In genomic region chr6:162999575-163000285, GRCh38 we compare ENCODE assay signal across 18 cellular contexts.
DNase-seq lines count a peak whose midpoint lies in the region; ATAC-seq and TF ChIP-seq lines count a peak whose summit lies in the region.
"Had no signal": no experiment of that assay in that cellular context is flagged by ENCODE, and none has a peak within 500 bp of the region (broad histone marks: within the 10 kb centered on the region; RNA-seq: fewer than 3 reads in every experiment).

No MANE protein-coding gene starts in this region.

- no peaks in the 10 kb centered on the region for H3K36me3 ChIP-seq in skeletal muscle satellite cell (ENCODE audit: insufficient read depth, low read length)
- H3K36me3 ChIP-seq: brain microvascular endothelial cell had no signal

- H3K27me3 ChIP-seq in skeletal muscle satellite cell (ENCODE audit: control insufficient read depth, insufficient read depth, low read length) = no peaks in the 10 kb centered on the region
- H3K27me3 ChIP-seq: brain microvascular endothelial cell, dorsolateral prefrontal cortex, testis had no signal

- ATAC-seq in SK-N-SH treated with all-trans-retinoic acid at 6 μM for 48 hours (peak; percentile 78), GM21576 (IDR thresholded peaks at IDR 0.05; ENCODE audit: unreplicated experiment) (no peak), HG02852 (IDR thresholded peaks at IDR 0.05; ENCODE audit: unreplicated experiment) (no peak)

- TF ChIP-seq CTCF in fibroblast of the aortic adventitia (IDR thresholded peaks at IDR 0.05; ENCODE audit: insufficient read depth, low read length) = no peak

- no peak overlapping the region for H3K9ac ChIP-seq in skeletal muscle satellite cell (ENCODE audit: low read depth, low read length)

- DNase-seq in GM04504 (ENCODE audit: low read depth) (peak; percentile 80), fibroblast of the aortic adventitia (ENCODE audit: low read depth) (peak; percentile 59), activated gamma-delta T cell treated with Interleukin-2 at 50 U/mL for 16 hours (no peak)
- DNase-seq in stimulated activated naive CD4-positive, alpha-beta T cell (lab: John Stamatoyannopoulos, UW) = no peak
- DNase-seq: activated naive CD4-positive, alpha-beta T cell treated with anti-CD3 and anti-CD28 coated beads, Interleukin-2, amount 50 U/mL, for 16 hours; activated T-cell treated with anti-CD3 and anti-CD28 coated beads, Interleukin-2, amount 50 U/mL, for 24 hours; brain microvascular endothelial cell; DMS153; dorsolateral prefrontal cortex; kidney; NCI-H2081 treated with DMSO at 0.1 percent for 48 hours; NCI-H524; SHP77; testis had no signal

- no peaks in the 10 kb centered on the region for H3K9me3 ChIP-seq in skeletal muscle satellite cell (replicated peaks; ENCODE audit: low read length)
- H3K9me3 ChIP-seq: testis had no signal

- H3K4me2 ChIP-seq in skeletal muscle satellite cell (ENCODE audit: low read length) = peak overlapping the region; percentile 21

- H3K4me3 ChIP-seq in fibroblast of the aortic adventitia (ENCODE audit: low read depth, low read length) (no peak overlapping the region), skeletal muscle satellite cell (ENCODE audit: low read length) (no peak overlapping the region)
- H3K4me3 ChIP-seq: dorsolateral prefrontal cortex, testis had no signal

- H3K4me1 ChIP-seq in skeletal muscle satellite cell (ENCODE audit: control insufficient read depth, insufficient read depth, low read length) = peaks cover 12% of the 10 kb centered on the region
- H3K4me1 ChIP-seq: testis had no signal

TF ChIP-seq in SK-N-SH treated with all-trans-retinoic acid at 6 μM for 48 hours, 23 proteins besides CTCF, POLR2A, EP300 and RAD21:
- peak; percentile 71 for TF ChIP-seq ISL1 (CRISPR knock-in tag; IDR thresholded peaks at IDR 0.05)
- no peak for TF ChIP-seq ZNF565 (CRISPR knock-in tag; conservative IDR thresholded peaks at IDR 0.05; ENCODE audit: low read depth)
- TF ChIP-seq, protein P1, sequence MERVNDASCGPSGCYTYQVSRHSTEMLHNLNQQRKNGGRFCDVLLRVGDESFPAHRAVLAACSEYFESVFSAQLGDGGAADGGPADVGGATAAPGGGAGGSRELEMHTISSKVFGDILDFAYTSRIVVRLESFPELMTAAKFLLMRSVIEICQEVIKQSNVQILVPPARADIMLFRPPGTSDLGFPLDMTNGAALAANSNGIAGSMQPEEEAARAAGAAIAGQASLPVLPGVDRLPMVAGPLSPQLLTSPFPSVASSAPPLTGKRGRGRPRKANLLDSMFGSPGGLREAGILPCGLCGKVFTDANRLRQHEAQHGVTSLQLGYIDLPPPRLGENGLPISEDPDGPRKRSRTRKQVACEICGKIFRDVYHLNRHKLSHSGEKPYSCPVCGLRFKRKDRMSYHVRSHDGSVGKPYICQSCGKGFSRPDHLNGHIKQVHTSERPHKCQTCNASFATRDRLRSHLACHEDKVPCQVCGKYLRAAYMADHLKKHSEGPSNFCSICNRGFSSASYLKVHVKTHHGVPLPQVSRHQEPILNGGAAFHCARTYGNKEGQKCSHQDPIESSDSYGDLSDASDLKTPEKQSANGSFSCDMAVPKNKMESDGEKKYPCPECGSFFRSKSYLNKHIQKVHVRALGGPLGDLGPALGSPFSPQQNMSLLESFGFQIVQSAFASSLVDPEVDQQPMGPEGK (CRISPR knock-in tag; IDR thresholded peaks at IDR 0.05; ENCODE audit: borderline replicate concordance) = peak; percentile 27; the same call in 1 of the 2 replicates

Comparison
In these comparisons a context has a peak if more than half of its experiments do, and no peak if none do; other contexts are left out.
1. DNase-seq: peak in GM04504 (single experiment) and fibroblast of the aortic adventitia (single experiment); none in stimulated activated naive CD4-positive, alpha-beta T cell (0 of 6) and activated gamma-delta T cell treated with Interleukin-2 at 50 U/mL for 16 hours (single experiment).